8 cellular contexts compared by ENCODE assay signal in the genomic region with DNA sequence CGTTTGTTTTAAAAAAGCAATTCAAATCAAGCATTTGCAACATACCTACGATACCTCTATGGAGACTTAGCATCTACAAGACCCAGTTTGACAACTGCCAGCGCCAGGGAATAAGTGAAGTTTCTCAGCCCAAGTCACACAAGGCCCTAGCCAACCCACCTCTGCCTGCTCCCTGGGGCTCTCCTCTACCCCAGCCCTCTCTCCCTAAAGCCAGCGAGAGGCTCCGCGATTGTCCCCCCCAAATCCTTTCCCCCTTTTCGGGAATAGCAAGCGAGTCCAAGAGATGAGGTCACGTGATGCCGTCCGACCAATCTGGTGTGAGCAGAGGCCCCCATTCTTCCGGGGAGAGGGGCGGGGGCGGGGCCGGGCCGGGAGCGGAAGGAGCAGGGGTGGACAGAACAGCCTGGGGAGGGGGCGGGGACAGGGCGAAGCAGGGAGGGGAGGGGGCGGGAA.
DNase-seq lines count a peak whose midpoint lies in the region; ATAC-seq and TF ChIP-seq lines count a peak whose summit lies in the region.

No MANE protein-coding gene starts in this region.

- TF ChIP-seq CTCF in tibial artery (IDR thresholded peaks at IDR 0.05), result no peak

- H4K91ac ChIP-seq in trophoblast cell (ENCODE audit: low read depth, low read length), result peak overlapping the region; percentile 66

- H3K9ac ChIP-seq in trophoblast cell (ENCODE audit: low read length), result peak overlapping the region; percentile 82

- intact Hi-C loops in left cardiac atrium (cut with DNase I), result no loop called here
- intact Hi-C loops in tibial artery (cut with DNase I; ENCODE audit: low total_unique reads), result no loop called here

- peak overlapping the region; percentile 97 for H4K8ac ChIP-seq in trophoblast cell (ENCODE audit: low read depth, low read length)

- no CpG with 5 or more reads among the region's 20 CpGs for WGBS in trophoblast cell (ENCODE audit: extremely low coverage, insufficient coverage, insufficient read length)

- peaks cover 2% of the 10 kb centered on the region for H3K79me1 ChIP-seq in trophoblast cell (ENCODE audit: low read length)

- no peaks in the 10 kb centered on the region for H3K27me3 Mint-ChIP-seq in activated naive CD8-positive, alpha-beta T cell treated with anti-CD3 and anti-CD28 coated beads, Interleukin-2, amount 50 U/mL, for 24 hours

- peak overlapping the region; percentile 98 for H2AFZ ChIP-seq in trophoblast cell (ENCODE audit: insufficient read depth, low read length, poor library complexity)

- no peaks in the 10 kb centered on the region for H3K36me3 Mint-ChIP-seq in activated naive CD8-positive, alpha-beta T cell treated with anti-CD3 and anti-CD28 coated beads, Interleukin-2, amount 50 U/mL, for 24 hours (ENCODE audit: low read depth)

- peak overlapping the region; percentile 94 for H3K18ac ChIP-seq in trophoblast cell (ENCODE audit: low read length)

- H3K14ac ChIP-seq in trophoblast cell (ENCODE audit: low read length), result peak overlapping the region; percentile 87

- no peaks in the 10 kb centered on the region for H3K79me2 ChIP-seq in trophoblast cell (ENCODE audit: control insufficient read depth, insufficient read depth, low read length, poor library complexity)

- H3K27ac ChIP-seq in trophoblast cell (ENCODE audit: low read depth, low read length) (no peak overlapping the region), tibial artery (peak overlapping the region; percentile 72 to 74)

- H3K27ac Mint-ChIP-seq in activated naive CD8-positive, alpha-beta T cell treated with anti-CD3 and anti-CD28 coated beads, Interleukin-2, amount 50 U/mL, for 24 hours, result peak overlapping the region; percentile 78

- peaks cover 2% of the 10 kb centered on the region in 2 experiments for H3K4me1 ChIP-seq in trophoblast cell (ENCODE audit: control insufficient read depth in 1 of 2, insufficient read depth in 2 of 2, low read length in 2 of 2)
- peaks cover 0 to 11% (median 7%) of the 10 kb centered on the region in 4 donors for H3K4me1 ChIP-seq in tibial artery

- H4K12ac ChIP-seq in trophoblast cell (ENCODE audit: low read depth, low read length), result peak overlapping the region; percentile 47

- H3K36me3 ChIP-seq in trophoblast cell (ENCODE audit: control insufficient read depth in 1 of 2, insufficient read depth in 2 of 2, low read length in 2 of 2) (no peaks in the 10 kb centered on the region), tibial artery (no peaks in the 10 kb centered on the region)

- peaks cover 4% of the 10 kb centered on the region for H3K9me3 Mint-ChIP-seq in activated naive CD8-positive, alpha-beta T cell treated with anti-CD3 and anti-CD28 coated beads, Interleukin-2, amount 50 U/mL, for 24 hours

- peak overlapping the region; percentile 72 for H3K4ac ChIP-seq in trophoblast cell (ENCODE audit: low read depth, low read length)

- H3K9me3 ChIP-seq in trophoblast cell (ENCODE audit: insufficient read depth, low read depth, low read length), result peaks cover 2% of the 10 kb centered on the region
- H3K9me3 ChIP-seq in tibial artery, result no peaks in the 10 kb centered on the region

- no peak overlapping the region for H3K23ac ChIP-seq in trophoblast cell (ENCODE audit: low read length)

- H3K27me3 ChIP-seq in trophoblast cell (ENCODE audit: insufficient read depth, low read length) (no peaks in the 10 kb centered on the region), tibial artery (no peaks in the 10 kb centered on the region)

- DNase-seq in DMS53 treated with DMSO at 0.1 percent for 48 hours (lab: John Stamatoyannopoulos, UW; ENCODE audit: unreplicated experiment) (peak; percentile 23), M059J (ENCODE audit: low read depth) (peak; percentile 67), SW 1271 (lab: John Stamatoyannopoulos, UW) (peak; percentile 30 to 63), left cardiac atrium (peak; percentile 94), trophoblast cell (peak; percentile 55 to 74), tibial artery (peak; percentile 93 to 95)
- DNase-seq in activated naive CD8-positive, alpha-beta T cell treated with anti-CD3 and anti-CD28 coated beads, Interleukin-2, amount 50 U/mL, for 24 hours, result peak; percentile 81

- H3K4me3 ChIP-seq in trophoblast cell (ENCODE audit: low read depth, low read length) (peak overlapping the region; percentile 76), tibial artery (peak overlapping the region; percentile 60 to 66)

- peaks cover 11% of the 10 kb centered on the region for H3K4me1 Mint-ChIP-seq in activated naive CD8-positive, alpha-beta T cell treated with anti-CD3 and anti-CD28 coated beads, Interleukin-2, amount 50 U/mL, for 24 hours

- H3K4me2 ChIP-seq in trophoblast cell (ENCODE audit: low read length), result peak overlapping the region; percentile 89

- H3K4me3 Mint-ChIP-seq in activated naive CD8-positive, alpha-beta T cell treated with anti-CD3 and anti-CD28 coated beads, Interleukin-2, amount 50 U/mL, for 24 hours, result peak overlapping the region; percentile 89

- peak overlapping the region; percentile 75 for H2BK120ac ChIP-seq in trophoblast cell (ENCODE audit: insufficient read depth, low read length, poor library complexity)

- ATAC-seq in GM21786 (IDR thresholded peaks at IDR 0.05; ENCODE audit: unreplicated experiment) (peak; percentile 82), left cardiac atrium (peak; percentile 96 to 97)
- ATAC-seq in activated naive CD8-positive, alpha-beta T cell treated with anti-CD3 and anti-CD28 coated beads, Interleukin-2, amount 50 U/mL, for 24 hours, result peak; percentile 70

- H2BK12ac ChIP-seq in trophoblast cell (ENCODE audit: low read length), result no peak overlapping the region

- H2AK5ac ChIP-seq in trophoblast cell (ENCODE audit: low read length), result no peak overlapping the region

- peak overlapping the region; percentile 66 for H2BK5ac ChIP-seq in trophoblast cell (ENCODE audit: low read depth, low read length, poor library complexity)

Comparison
In these comparisons a context has a peak if more than half of its experiments do, and no peak if none do; other contexts are left out.
1. DNase-seq: peak in every context shown above with its lines; median percentile 94 in left cardiac atrium; 94 in tibial artery; 81 in activated naive CD8-positive, alpha-beta T cell treated with anti-CD3 and anti-CD28 coated beads, Interleukin-2, amount 50 U/mL, for 24 hours; 67 in M059J; 64 in trophoblast cell; 46 in SW 1271; 23 in DMS53 treated with DMSO at 0.1 percent for 48 hours.